ENCODE assay signal across 26 cellular contexts in the genomic region with DNA sequence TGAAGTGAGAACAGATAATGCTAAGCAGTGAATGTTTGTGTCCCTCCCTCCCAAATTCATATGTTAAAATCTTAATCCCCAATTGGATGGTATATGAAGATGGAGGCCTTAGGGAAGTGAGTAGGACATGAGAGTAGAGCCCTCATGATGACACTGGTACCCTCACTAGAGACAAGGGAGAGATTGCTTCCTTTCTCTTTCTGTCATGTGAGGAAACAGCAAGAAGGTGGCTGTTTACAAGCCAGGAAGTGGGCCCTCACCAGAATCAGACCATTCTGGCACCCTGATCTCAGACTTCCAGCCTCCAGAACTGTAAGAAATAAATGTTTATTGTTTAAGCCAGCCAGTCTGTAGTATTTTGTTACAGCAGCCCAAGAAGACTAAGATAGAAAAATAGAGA.
A peak's percentile ranks its signal among the peaks of the same experiment; 100 is the strongest.
DNase-seq lines count a peak whose midpoint lies in the region; ATAC-seq and TF ChIP-seq lines count a peak whose summit lies in the region.
"Had no signal": no experiment of that assay in that cellular context is flagged by ENCODE, and none has a peak within 500 bp of the region (broad histone marks: within the 10 kb centered on the region; RNA-seq: fewer than 3 reads in every experiment).

No MANE protein-coding gene starts in this region.

- no peaks in the 10 kb centered on the region for H3K9me3 Mint-ChIP-seq in natural killer cell
- no peaks in the 10 kb centered on the region for H3K9me3 Mint-ChIP-seq in natural killer cell treated with Interleukin-12 subunit alpha and Interleukin-12 subunit beta and Interleukin-15 and Interleukin-18, amount 100 ng/mL, for 72 hours
- peaks cover 1% of the 10 kb centered on the region for H3K9me3 Mint-ChIP-seq in activated naive CD8-positive, alpha-beta T cell treated with anti-CD3 and anti-CD28 coated beads for 36 hours
- H3K9me3 Mint-ChIP-seq: activated naive CD4-positive, alpha-beta T cell treated with anti-CD3 and anti-CD28 coated beads, Interleukin-2, amount 10 ng/mL, durations not matched to agents 7 days and 5 days; stimulated activated naive B cell treated with anti-CD40 and anti-IgM and Interleukin-4, amounts not matched to agents 10 μg/mL and 1 μg/mL and 100 μg/mL, for 72 hours had no signal

- peaks cover 36% of the 10 kb centered on the region for H3K4me1 ChIP-seq in Loucy (ENCODE audit: insufficient read depth, low read length, poor library complexity, severe bottlenecking)
- H3K4me1 ChIP-seq: colonic mucosa, parathyroid adenoma, suprapubic skin had no signal

- ATAC-seq in natural killer cell (peak in 2 of 3 donors; percentile 21 to 47), T-helper 17 cell (no peak), HG02840 (IDR thresholded peaks at IDR 0.05; ENCODE audit: low FRiP score, unreplicated experiment) (no peak), esophagus mucosa (no peak)
- no peak for ATAC-seq in natural killer cell treated with Interleukin-12 subunit alpha and Interleukin-12 subunit beta and Interleukin-15 and Interleukin-18, amount 100 ng/mL, for 72 hours
- ATAC-seq: HepG2, left colon had no signal

- no peaks in the 10 kb centered on the region for H3K36me3 Mint-ChIP-seq in natural killer cell
- no peaks in the 10 kb centered on the region for H3K36me3 Mint-ChIP-seq in natural killer cell treated with Interleukin-12 subunit alpha and Interleukin-12 subunit beta and Interleukin-15 and Interleukin-18, amount 100 ng/mL, for 72 hours
- H3K36me3 Mint-ChIP-seq in activated naive CD8-positive, alpha-beta T cell treated with anti-CD3 and anti-CD28 coated beads for 36 hours: no peaks in the 10 kb centered on the region
- peaks cover 2% of the 10 kb centered on the region for H3K36me3 Mint-ChIP-seq in T-helper 17 cell (ENCODE audit: low read depth)
- H3K36me3 Mint-ChIP-seq: activated naive CD4-positive, alpha-beta T cell treated with anti-CD3 and anti-CD28 coated beads, Interleukin-2, amount 10 ng/mL, durations not matched to agents 7 days and 5 days; stimulated activated naive B cell treated with anti-CD40 and anti-IgM and Interleukin-4, amounts not matched to agents 10 μg/mL and 1 μg/mL and 100 μg/mL, for 72 hours had no signal

- no peaks in the 10 kb centered on the region; the same call in 1 of the 2 replicates for H3F3A ChIP-seq in Loucy (ENCODE audit: low read depth)

- DNase-seq in natural killer cell: no peak
- no peak for DNase-seq in natural killer cell treated with Interleukin-12 subunit alpha and Interleukin-12 subunit beta and Interleukin-15 and Interleukin-18, amount 100 ng/mL, for 72 hours (ENCODE audit: low spot score)
- DNase-seq in activated naive CD8-positive, alpha-beta T cell treated with anti-CD3 and anti-CD28 coated beads for 36 hours: no peak
- no peak for DNase-seq in T-helper 17 cell
- DNase-seq: activated CD4-positive, alpha-beta T cell treated with anti-CD3 and anti-CD28 coated beads, Interleukin-2, amount 50 U/mL, for 48 hours; activated CD8-positive, alpha-beta memory T cell treated with anti-CD3 and anti-CD28 coated beads, Interleukin-2, amount 50 U/mL, for 4 hours; activated naive CD4-positive, alpha-beta T cell treated with anti-CD3 and anti-CD28 coated beads, Interleukin-2, amount 10 ng/mL, durations not matched to agents 7 days and 5 days; aorta; colonic mucosa; DMS53; effector CD4-positive, alpha-beta T cell; hippocampal formation; Kasumi-1; left colon; NCI-H1048; NCI-H1694; retina; SHP77 treated with DMSO at 0.1 percent for 48 hours; stimulated activated naive B cell treated with anti-CD40 and anti-IgM and Interleukin-4, amounts not matched to agents 10 μg/mL and 1 μg/mL and 100 μg/mL, for 72 hours had no signal

- no peaks in the 10 kb centered on the region for H3K36me3 ChIP-seq in Loucy (ENCODE audit: insufficient read depth, low read length)
- H3K36me3 ChIP-seq: colonic mucosa, HAP-1, suprapubic skin had no signal

- H4K20me1 ChIP-seq in Loucy (ENCODE audit: insufficient read depth, low read length, poor library complexity, severe bottlenecking): no peaks in the 10 kb centered on the region

- intact Hi-C loops in natural killer cell (cut with micrococcal nuclease): loop anchor here (10.0 kb wide), 1 partner anchor 179 kb away; no protein-coding TSS in a partner anchor

- H3K27me3 ChIP-seq in Loucy (ENCODE audit: insufficient read depth, low read length, poor library complexity, severe bottlenecking): no peaks in the 10 kb centered on the region
- H3K27me3 ChIP-seq: colonic mucosa, suprapubic skin had no signal

- H3K27ac Mint-ChIP-seq in natural killer cell (peak overlapping the region in 1 of 2 donors; percentile 22), T-helper 17 cell (no peak overlapping the region)
- H3K27ac Mint-ChIP-seq in natural killer cell treated with Interleukin-12 subunit alpha and Interleukin-12 subunit beta and Interleukin-15 and Interleukin-18, amount 100 ng/mL, for 72 hours: no peak overlapping the region
- H3K27ac Mint-ChIP-seq in activated naive CD8-positive, alpha-beta T cell treated with anti-CD3 and anti-CD28 coated beads for 36 hours: peak overlapping the region; percentile 79
- H3K27ac Mint-ChIP-seq: activated naive CD4-positive, alpha-beta T cell treated with anti-CD3 and anti-CD28 coated beads, Interleukin-2, amount 10 ng/mL, durations not matched to agents 7 days and 5 days; stimulated activated naive B cell treated with anti-CD40 and anti-IgM and Interleukin-4, amounts not matched to agents 10 μg/mL and 1 μg/mL and 100 μg/mL, for 72 hours had no signal

- H3K4me2 ChIP-seq in Loucy (ENCODE audit: low read depth, low read length, poor library complexity, severe bottlenecking): peak overlapping the region; percentile 17

- H3K79me2 ChIP-seq in Loucy (ENCODE audit: insufficient read depth, low read length): no peaks in the 10 kb centered on the region
- H3K79me2 ChIP-seq: parathyroid adenoma had no signal

- no peaks in the 10 kb centered on the region for H3K27me3 Mint-ChIP-seq in natural killer cell (ENCODE audit: low read depth in 2 of 2)
- peaks cover 0 to 20% of the 10 kb centered on the region in 2 donors for H3K27me3 Mint-ChIP-seq in natural killer cell treated with Interleukin-12 subunit alpha and Interleukin-12 subunit beta and Interleukin-15 and Interleukin-18, amount 100 ng/mL, for 72 hours
- H3K27me3 Mint-ChIP-seq in activated naive CD8-positive, alpha-beta T cell treated with anti-CD3 and anti-CD28 coated beads for 36 hours: no peaks in the 10 kb centered on the region
- no peaks in the 10 kb centered on the region for H3K27me3 Mint-ChIP-seq in T-helper 17 cell
- H3K27me3 Mint-ChIP-seq: activated naive CD4-positive, alpha-beta T cell treated with anti-CD3 and anti-CD28 coated beads, Interleukin-2, amount 10 ng/mL, durations not matched to agents 7 days and 5 days; stimulated activated naive B cell treated with anti-CD40 and anti-IgM and Interleukin-4, amounts not matched to agents 10 μg/mL and 1 μg/mL and 100 μg/mL, for 72 hours had no signal

- TF ChIP-seq CTCF in natural killer cell (IDR thresholded peaks at IDR 0.05) (no peak), Loucy (conservative IDR thresholded peaks at IDR 0.05; ENCODE audit: low read length) (no peak)

- no peak overlapping the region for H3K4me3 ChIP-seq in Loucy (ENCODE audit: low read length, poor library complexity, severe bottlenecking)
- H3K4me3 ChIP-seq: colonic mucosa, HAP-1, suprapubic skin had no signal

- H3K9me3 ChIP-seq in Loucy (ENCODE audit: insufficient read depth, low read depth, low read length) (peaks cover 6% of the 10 kb centered on the region; the same call in 1 of the 2 replicates), T-helper 17 cell (ENCODE audit: control insufficient read depth, low read length, poor library complexity, severe bottlenecking) (no peaks in the 10 kb centered on the region)
- H3K9me3 ChIP-seq: colonic mucosa, HAP-1, suprapubic skin had no signal

- H3K9me2 ChIP-seq in Loucy (replicated peaks; ENCODE audit: low read depth, low read length): no peaks in the 10 kb centered on the region

- H3K4me1 Mint-ChIP-seq in natural killer cell: peaks cover 4 to 6% of the 10 kb centered on the region in 2 donors
- H3K4me1 Mint-ChIP-seq in natural killer cell treated with Interleukin-12 subunit alpha and Interleukin-12 subunit beta and Interleukin-15 and Interleukin-18, amount 100 ng/mL, for 72 hours (ENCODE audit: low read depth in 2 of 2): no peaks in the 10 kb centered on the region
- peaks cover 9% of the 10 kb centered on the region for H3K4me1 Mint-ChIP-seq in activated naive CD8-positive, alpha-beta T cell treated with anti-CD3 and anti-CD28 coated beads for 36 hours
- no peaks in the 10 kb centered on the region for H3K4me1 Mint-ChIP-seq in T-helper 17 cell

- peak overlapping the region; percentile 17 for H3K9ac ChIP-seq in Loucy (ENCODE audit: low read depth, low read length, poor library complexity, severe bottlenecking)
- H3K9ac ChIP-seq: parathyroid adenoma had no signal

- H2AFZ ChIP-seq in Loucy (ENCODE audit: low read length): peak overlapping the region; percentile 34; the same call in 1 of the 2 replicates
- H2AFZ ChIP-seq: parathyroid adenoma had no signal

- H3K4me3 Mint-ChIP-seq in natural killer cell (no peak overlapping the region), T-helper 17 cell (no peak overlapping the region)
- H3K4me3 Mint-ChIP-seq in natural killer cell treated with Interleukin-12 subunit alpha and Interleukin-12 subunit beta and Interleukin-15 and Interleukin-18, amount 100 ng/mL, for 72 hours: no peak overlapping the region
- H3K4me3 Mint-ChIP-seq in activated naive CD8-positive, alpha-beta T cell treated with anti-CD3 and anti-CD28 coated beads for 36 hours: no peak overlapping the region
- H3K4me3 Mint-ChIP-seq: activated naive CD4-positive, alpha-beta T cell treated with anti-CD3 and anti-CD28 coated beads, Interleukin-2, amount 10 ng/mL, durations not matched to agents 7 days and 5 days; stimulated activated naive B cell treated with anti-CD40 and anti-IgM and Interleukin-4, amounts not matched to agents 10 μg/mL and 1 μg/mL and 100 μg/mL, for 72 hours had no signal

Comparison
In these comparisons a context has a peak if more than half of its experiments do, and no peak if none do; other contexts are left out.
1. ATAC-seq: peak in natural killer cell (2 of 3); none in natural killer cell treated with Interleukin-12 subunit alpha and Interleukin-12 subunit beta and Interleukin-15 and Interleukin-18, amount 100 ng/mL, for 72 hours (0 of 2), T-helper 17 cell (single experiment), HG02840 (single experiment) and esophagus mucosa (single experiment).